ENCODE assay signal across 22 cellular contexts in the genomic region with DNA sequence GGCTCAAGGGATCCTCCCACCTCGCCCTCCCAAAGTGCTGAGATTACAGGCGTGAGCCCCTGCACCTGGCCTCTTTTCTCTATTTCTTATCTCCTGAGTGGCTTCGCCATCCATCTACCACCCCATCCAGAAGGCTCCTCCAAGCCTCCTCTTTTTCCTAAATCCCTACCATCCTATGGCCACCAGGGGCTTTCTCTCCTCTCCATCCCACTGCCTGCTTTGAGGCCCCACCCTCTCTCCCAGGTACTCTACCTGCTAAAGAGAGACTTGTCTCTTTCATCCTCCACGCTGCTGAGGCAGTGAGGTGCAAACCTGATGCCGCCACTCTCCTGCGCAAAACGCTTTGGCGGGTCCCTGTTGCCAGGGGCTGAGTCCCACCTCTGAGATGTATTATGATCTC. TPM values are rescaled to one million over a fixed set of nuclear protein-coding genes. Genes with fewer than 3 reads are reported as not detected.
"Had no signal": no experiment of that assay in that cellular context is flagged by ENCODE, and none has a peak within 500 bp of the region (broad histone marks: within the 10 kb centered on the region; RNA-seq: fewer than 3 reads in every experiment).

No MANE protein-coding gene starts in this region.

- H3K4me1 ChIP-seq: breast epithelium, gastrocnemius medialis, heart right ventricle, parathyroid adenoma, upper lobe of right lung had no signal

- H3K9me3 ChIP-seq: breast epithelium, gastrocnemius medialis, heart right ventricle, thoracic aorta, upper lobe of right lung had no signal

- H3K27ac ChIP-seq: breast epithelium, gastrocnemius medialis, heart right ventricle, parathyroid adenoma, thoracic aorta, upper lobe of right lung had no signal

- H3K36me3 ChIP-seq: breast epithelium, gastrocnemius medialis, heart right ventricle, thoracic aorta, upper lobe of right lung had no signal

- H3K4me3 ChIP-seq: breast epithelium, gastrocnemius medialis, heart right ventricle, thoracic aorta, upper lobe of right lung had no signal

- DNase-seq: activated CD4-positive, alpha-beta T cell treated with anti-CD3 and anti-CD28 coated beads, Interleukin-2, amount 50 U/mL, for 48 hours; activated naive CD4-positive, alpha-beta T cell treated with anti-CD3 and anti-CD28 coated beads for 36 hours; activated naive CD8-positive, alpha-beta T cell treated with anti-CD3 and anti-CD28 coated beads, Interleukin-2, amount 50 U/mL, for 24 hours; activated T-cell treated with anti-CD3 and anti-CD28 coated beads, Interleukin-2, amount 50 U/mL, for 1 hour; aorta; cerebellar nuclear complex; effector memory CD4-positive, alpha-beta T cell; gastrocnemius medialis; heart right ventricle; islet precursor cell; mammary epithelial cell; naive B cell; stimulated activated CD4-positive, alpha-beta T cell treated with anti-CD3 and anti-CD28 coated beads, Interleukin-1b, Interleukin-23, amount 100 ng/mL, for 48 hours; T-helper 9 cell; upper lobe of right lung had no signal

- H3K79me2 ChIP-seq: parathyroid adenoma had no signal

- H2AFZ ChIP-seq: parathyroid adenoma had no signal

- ATAC-seq: activated naive CD8-positive, alpha-beta T cell treated with anti-CD3 and anti-CD28 coated beads, Interleukin-2, amount 50 U/mL, for 24 hours; gastrocnemius medialis; heart right ventricle; stimulated activated effector memory CD8-positive, alpha-beta T cell treated with anti-CD3 and anti-CD28 coated beads, Interleukin-12 subunit alpha, Interleukin-12 subunit beta, amount 100 ng/mL, for 72 hours; upper lobe of right lung had no signal

- H3K27me3 ChIP-seq: gastrocnemius medialis, heart right ventricle, upper lobe of right lung had no signal

RNA-seq across cellular contexts. Expression of gene RS1, which starts 7.0 kb away (rescaled TPM):
- total RNA-seq: activated naive CD4-positive, alpha-beta T cell treated with anti-CD3 and anti-CD28 coated beads for 36 hours; activated T-helper 2 cell treated with anti-CD3 and anti-CD28 coated beads, Interferon-gamma antibody, Interleukin-2, Interleukin-4, amounts not matched to agents 10 μg/mL and 5 μg/mL and 100 μg/mL, durations not matched to agents 14 hours and 24 hours and 36 hours; aorta; breast epithelium; fibroblast of lung; gastrocnemius medialis; heart right ventricle; mammary epithelial cell; mononuclear cell; thoracic aorta had no signal
- polyA plus RNA-seq: aorta, fibroblast of lung, heart right ventricle, mammary epithelial cell had no signal

RNA-seq across cellular contexts. Expression of gene PPEF1, which starts 42.5 kb away (rescaled TPM):
- total RNA-seq: activated T-helper 2 cell treated with anti-CD3 and anti-CD28 coated beads, Interferon-gamma antibody, Interleukin-2, Interleukin-4, amounts not matched to agents 10 μg/mL and 5 μg/mL and 100 μg/mL, durations not matched to agents 14 hours and 24 hours and 36 hours; mammary epithelial cell; thoracic aorta had no signal
- polyA plus RNA-seq: fibroblast of lung, mammary epithelial cell had no signal
